Comparison of ENCODE assay signal across 8 cellular contexts in genomic region chr17:67469208-67469980, GRCh38.
DNase-seq lines count a peak whose midpoint lies in the region; ATAC-seq and TF ChIP-seq lines count a peak whose summit lies in the region.

No MANE protein-coding gene starts in this region.

- DNase-seq in KBM-7 (peak; percentile 17), cardiac muscle cell (ENCODE audit: low read depth in 1 of 2, low spot score in 1 of 2) (peak; percentile 54 to 65), renal cortical epithelial cell (ENCODE audit: low read depth) (peak; percentile 41), NCI-H345 treated with DMSO at 0.1 percent for 48 hours (lab: John Stamatoyannopoulos, UW; ENCODE audit: unreplicated experiment) (no peak), OCI-M2 (lab: John Stamatoyannopoulos, UW; ENCODE audit: unreplicated experiment) (no peak), occipital lobe (lab: John Stamatoyannopoulos, UW) (no peak)
- peak; percentile 25 to 32 for DNase-seq in activated CD4-positive, alpha-beta T cell treated with anti-CD3 and anti-CD28 coated beads, Interleukin-2, amount 50 U/mL, for 4 hours

- in situ Hi-C loops in KBM-7 (cut with MboI; ENCODE audit: low pct_unique_long_range_greater_than_20kb, low sequenced_read_pairs) = no loop called here

- no peak overlapping the region for H3K4me3 ChIP-seq in cardiac muscle cell

- H3K9me3 ChIP-seq in cardiac muscle cell (ENCODE audit: low read depth) = no peaks in the 10 kb centered on the region

- ATAC-seq in HG03460 (IDR thresholded peaks at IDR 0.05; ENCODE audit: unreplicated experiment) = no peak

- peaks cover 5% of the 10 kb centered on the region for H3K4me1 ChIP-seq in cardiac muscle cell (ENCODE audit: low read depth)

- H3K36me3 ChIP-seq in cardiac muscle cell = no peaks in the 10 kb centered on the region

- H3K27me3 ChIP-seq in cardiac muscle cell = no peaks in the 10 kb centered on the region

- TF ChIP-seq CTCF in cardiac muscle cell (IDR thresholded peaks at IDR 0.05; ENCODE audit: low read depth, low read length) = no peak

- H3K27ac ChIP-seq in cardiac muscle cell = peak overlapping the region; percentile 77

Comparison
In these comparisons a context has a peak if more than half of its experiments do, and no peak if none do; other contexts are left out.
1. DNase-seq: peak in KBM-7 (single experiment), activated CD4-positive, alpha-beta T cell treated with anti-CD3 and anti-CD28 coated beads, Interleukin-2, amount 50 U/mL, for 4 hours (2 of 2), cardiac muscle cell (2 of 2) and renal cortical epithelial cell (single experiment); none in NCI-H345 treated with DMSO at 0.1 percent for 48 hours (single experiment), OCI-M2 (single experiment) and occipital lobe (single experiment).